21 cellular contexts compared by ENCODE assay signal in the genomic region with DNA sequence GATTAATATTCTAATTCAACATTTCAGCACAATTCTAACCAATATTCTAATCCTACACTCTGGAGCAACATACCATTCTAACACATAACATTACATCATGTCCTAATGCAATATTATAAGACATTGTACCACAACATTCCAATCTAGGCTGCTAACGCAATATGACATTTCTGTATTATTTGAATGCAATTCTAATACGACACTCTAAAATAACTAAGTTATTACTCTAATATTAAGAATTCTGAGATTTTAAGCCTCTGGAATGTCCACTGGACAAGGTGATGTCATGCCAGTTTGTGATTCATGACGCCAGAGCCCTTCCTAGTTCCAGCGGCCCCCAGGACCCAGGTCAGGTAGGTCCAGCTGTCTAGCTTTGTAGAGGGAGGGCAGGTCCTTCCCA.
DNase-seq lines count a peak whose midpoint lies in the region; ATAC-seq, FAIRE-seq and TF ChIP-seq lines count a peak whose summit lies in the region.
"Had no signal": no experiment of that assay in that cellular context is flagged by ENCODE, and none has a peak within 500 bp of the region (broad histone marks: within the 10 kb centered on the region; RNA-seq: fewer than 3 reads in every experiment).

No MANE protein-coding gene starts in this region.

- DNase-seq in A549 (ENCODE audit: low read depth in 1 of 2, low spot score in 1 of 2) = peak in 1 of 2 experiments; percentile 32
- DNase-seq in HS-27A (ENCODE audit: low read depth) = peak; percentile 64
- DNase-seq in cardiac fibroblast (ENCODE audit: low read depth in 2 of 2) = peak; percentile 70 to 91
- DNase-seq in glomerular visceral epithelial cell (ENCODE audit: extremely low spot score) = peak; percentile 52
- DNase-seq in NCI-H2029 treated with DMSO at 0.1 percent for 48 hours (lab: John Stamatoyannopoulos, UW) = no peak
- DNase-seq in effector CD4-positive, alpha-beta T cell = no peak
- DNase-seq: 8988T; activated B cell treated with CpG ODN at 0.5 μM for 24 hours; activated naive CD4-positive, alpha-beta T cell treated with anti-CD3 and anti-CD28 coated beads, Interleukin-2, amount 10 ng/mL, durations not matched to agents 7 days and 5 days; activated T-cell treated with anti-CD3 and anti-CD28 coated beads, Interleukin-2, amount 50 U/mL, for 48 hours; DMS 273 treated with DMSO at 0.1 percent for 48 hours; KBM-7; natural killer cell; PC-3; uterus had no signal

- 46% methylated on average over 4 of the region's 4 CpGs for WGBS in A549 (ENCODE audit: missing lambda C conversion rate)

- no peak for TF ChIP-seq EP300 in A549 (IDR thresholded peaks at IDR 0.05)

- H3K4me1 ChIP-seq in A549 = peaks cover 30% of the 10 kb centered on the region
- H3K4me1 ChIP-seq: uterus had no signal

- peaks cover 23% of the 10 kb centered on the region for H3K9me3 ChIP-seq in A549

- H3K4me3 ChIP-seq in A549 (no peak overlapping the region), cardiac fibroblast (replicated peaks in 1 of 2; ENCODE audit: low read depth in 2 of 2, low read length in 2 of 2) (no peak overlapping the region)
- H3K4me3 ChIP-seq: hepatocyte, SJSA1, smooth muscle cell, uterus had no signal

- TF ChIP-seq CTCF in A549 (IDR thresholded peaks at IDR 0.05) = no peak
- TF ChIP-seq CTCF in cardiac fibroblast (IDR thresholded peaks at IDR 0.05; ENCODE audit: low read depth, low read length) = no peak

- POLR2A ChIA-PET in A549 (lab: Yijun Ruan, JAX) = no interaction called here

- ATAC-seq in A549 (peak in 1 of 2 experiments; percentile 30; a peak in 2 of 6 replicates), esophagus mucosa (no peak), GM19395 (IDR thresholded peaks at IDR 0.05; ENCODE audit: unreplicated experiment) (no peak)
- ATAC-seq: natural killer cell, PC-3 had no signal

- H3K4me2 ChIP-seq in A549 = no peak overlapping the region
- H3K4me2 ChIP-seq: hepatocyte, smooth muscle cell had no signal

- no peak for TF ChIP-seq POLR2A in A549 (IDR thresholded peaks at IDR 0.05; ENCODE audit: low read length)

- CTCF ChIA-PET in A549 (lab: Yijun Ruan, JAX) = interaction anchor here (1.4 to 3.4 kb wide), 4 partner anchors 11 to 23 kb away, joined by 6 to 12 read pairs (median 6); no protein-coding TSS in a partner anchor

- peak; percentile 91 for FAIRE-seq in A549 (lab: Jason Lieb, UNC)

- peak overlapping the region in 1 of 2 experiments; percentile 36; a peak in 2 of 6 replicates for H3K27ac ChIP-seq in A549
- H3K27ac ChIP-seq: C4-2B, hepatocyte, SJSA1, uterus had no signal

- no peak for TF ChIP-seq RAD21 in A549 (conservative IDR thresholded peaks at IDR 0.05 in 1 of 2, IDR thresholded peaks at IDR 0.05 in 1 of 2)

TF ChIP-seq in A549, 52 proteins besides CTCF, POLR2A, EP300 and RAD21:
- TF ChIP-seq RARB (CRISPR knock-in tag; IDR thresholded peaks at IDR 0.05) (no peak), MAFK (IDR thresholded peaks at IDR 0.05; ENCODE audit: partially characterized antibody) (no peak), EHMT2 (IDR thresholded peaks at IDR 0.05; ENCODE audit: low read depth) (no peak), ZC3H11A (IDR thresholded peaks at IDR 0.05) (no peak)

Comparison
In these comparisons a context has a peak if more than half of its experiments do, and no peak if none do; other contexts are left out.
1. DNase-seq: peak in HS-27A (single experiment), cardiac fibroblast (2 of 2) and glomerular visceral epithelial cell (single experiment); none in NCI-H2029 treated with DMSO at 0.1 percent for 48 hours (single experiment) and effector CD4-positive, alpha-beta T cell (single experiment).